Comparison of ENCODE assay signal across 9 cellular contexts in genomic region chr19:49085868-49086232, GRCh38. TPM values are rescaled to one million over a fixed set of nuclear protein-coding genes. Genes with fewer than 3 reads are reported as not detected.
DNase-seq lines count a peak whose midpoint lies in the region; ATAC-seq and TF ChIP-seq lines count a peak whose summit lies in the region.
"Had no signal": no experiment of that assay in that cellular context is flagged by ENCODE, and none has a peak within 500 bp of the region (broad histone marks: within the 10 kb centered on the region; RNA-seq: fewer than 3 reads in every experiment).

No MANE protein-coding gene starts in this region.

- peaks cover 1% of the 10 kb centered on the region for H3K27me3 Mint-ChIP-seq in activated CD4-positive, alpha-beta T cell treated with anti-CD3 and anti-CD28 coated beads, Interleukin-2, amount 10 ng/mL, durations not matched to agents 7 days and 5 days

- 0% methylated on average over 14 of the region's 14 CpGs for WGBS in testis, 2 donors

- peaks cover 32% of the 10 kb centered on the region for H3K4me1 Mint-ChIP-seq in activated CD4-positive, alpha-beta T cell treated with anti-CD3 and anti-CD28 coated beads, Interleukin-2, amount 10 ng/mL, durations not matched to agents 7 days and 5 days

- H3K4me3 Mint-ChIP-seq in activated CD4-positive, alpha-beta T cell treated with anti-CD3 and anti-CD28 coated beads, Interleukin-2, amount 10 ng/mL, durations not matched to agents 7 days and 5 days = peak overlapping the region; percentile 95

- no peak for DNase-seq in activated CD4-positive, alpha-beta T cell treated with anti-CD3 and anti-CD28 coated beads, Interleukin-2, amount 10 ng/mL, durations not matched to agents 7 days and 5 days
- DNase-seq in activated CD4-positive, alpha-beta T cell treated with anti-CD3 and anti-CD28 coated beads for 1 hour = no peak
- DNase-seq in adipocyte (ENCODE audit: low read depth) (no peak), left lung (no peak), testis (no peak), NCI-H226 (no peak), cerebellar nuclear complex (lab: John Stamatoyannopoulos, UW) (no peak)

- peak overlapping the region; percentile 97 for H3K9ac ChIP-seq in adipocyte (ENCODE audit: low read length)

- H3K4me1 ChIP-seq in adipocyte (ENCODE audit: control insufficient read depth, insufficient read depth, low read length) (peaks cover 17% of the 10 kb centered on the region), left lung (peaks cover 12 to 35% of the 10 kb centered on the region in 2 donors), testis (peaks cover 31% of the 10 kb centered on the region)

- H3K4me3 ChIP-seq in adipocyte (ENCODE audit: low read length) (peak overlapping the region; percentile 98), left lung (peak overlapping the region; percentile 90 to 99), testis (peak overlapping the region; percentile 72 to 99)

- H3K27me3 ChIP-seq in adipocyte (replicated peaks; ENCODE audit: control insufficient read depth, insufficient read depth, low read length) = no peaks in the 10 kb centered on the region
- no peaks in the 10 kb centered on the region for H3K27me3 ChIP-seq in left lung
- H3K27me3 ChIP-seq in testis = no peaks in the 10 kb centered on the region

- H3K36me3 ChIP-seq in adipocyte (ENCODE audit: control insufficient read depth, insufficient read depth, low read length, severe bottlenecking) = peaks cover 27% of the 10 kb centered on the region
- H3K36me3 ChIP-seq in left lung = peaks cover 6 to 40% of the 10 kb centered on the region in 2 donors
- no peaks in the 10 kb centered on the region for H3K36me3 ChIP-seq in testis (ENCODE audit: low read depth, missing control alignments)

- no peaks in the 10 kb centered on the region for H3K9me3 ChIP-seq in adipocyte (ENCODE audit: control insufficient read depth, low read length)
- H3K9me3 ChIP-seq in left lung = no peaks in the 10 kb centered on the region
- no peaks in the 10 kb centered on the region for H3K9me3 ChIP-seq in testis

- ATAC-seq in left lung = no peak
- no peak for ATAC-seq in GM19035 (IDR thresholded peaks at IDR 0.05; ENCODE audit: unreplicated experiment)

- CTCF ChIA-PET in activated CD4-positive, alpha-beta T cell treated with anti-CD3 and anti-CD28 coated beads, Interleukin-2, amount 10 ng/mL, durations not matched to agents 7 days and 5 days (lab: Charles Lee) = no interaction called here

- POLR2A ChIA-PET in activated CD4-positive, alpha-beta T cell treated with anti-CD3 and anti-CD28 coated beads, Interleukin-2, amount 10 ng/mL, durations not matched to agents 7 days and 5 days (lab: Charles Lee) = no interaction called here

- no peaks in the 10 kb centered on the region for H3K9me3 Mint-ChIP-seq in activated CD4-positive, alpha-beta T cell treated with anti-CD3 and anti-CD28 coated beads, Interleukin-2, amount 10 ng/mL, durations not matched to agents 7 days and 5 days

- TF ChIP-seq POLR2A in testis (IDR thresholded peaks at IDR 0.05) = no peak

- peaks cover 36% of the 10 kb centered on the region for H3K36me3 Mint-ChIP-seq in activated CD4-positive, alpha-beta T cell treated with anti-CD3 and anti-CD28 coated beads, Interleukin-2, amount 10 ng/mL, durations not matched to agents 7 days and 5 days (ENCODE audit: low read depth)

- peak overlapping the region; percentile 94 for H3K27ac Mint-ChIP-seq in activated CD4-positive, alpha-beta T cell treated with anti-CD3 and anti-CD28 coated beads, Interleukin-2, amount 10 ng/mL, durations not matched to agents 7 days and 5 days

- TF ChIP-seq CTCF in left lung (IDR thresholded peaks at IDR 0.05) (no peak), testis (IDR thresholded peaks at IDR 0.05) (no peak)

- H3K27ac ChIP-seq in left lung (peak overlapping the region; percentile 69 to 86), testis (peak overlapping the region; percentile 71 to 87)

- intact Hi-C loops in left lung (cut with DNase I) = no loop called here
- intact Hi-C loops in testis (cut with DNase I; ENCODE audit: low total_unique reads) = no loop called here

RNA-seq across cellular contexts. Expression of gene SNRNP70, which starts 0.6 kb away (rescaled TPM):
- 100 to 1,000 TPM; 234 to 249 TPM for total RNA-seq in activated CD4-positive, alpha-beta T cell treated with anti-CD3 and anti-CD28 coated beads, Interleukin-2, amount 10 ng/mL, durations not matched to agents 7 days and 5 days
- total RNA-seq in left lung (100 to 1,000 TPM; 161 to 173 TPM), testis (100 to 1,000 TPM; 422 to 484 TPM)
- 184 TPM for polyA plus RNA-seq in testis (ENCODE audit: insufficient read depth, low read depth, low replicate concordance)

RNA-seq across cellular contexts. Expression of gene KCNA7, which starts 13.4 kb away (rescaled TPM):
- total RNA-seq in activated CD4-positive, alpha-beta T cell treated with anti-CD3 and anti-CD28 coated beads, Interleukin-2, amount 10 ng/mL, durations not matched to agents 7 days and 5 days = not detected
- not detected for total RNA-seq in left lung
- total RNA-seq in testis = under 1 TPM; 0.25 to 0.39 TPM
- 0.16 TPM for polyA plus RNA-seq in testis (ENCODE audit: insufficient read depth, low read depth, low replicate concordance)
- total RNA-seq: dermis microvascular lymphatic vessel endothelial cell had no signal

RNA-seq across cellular contexts. Expression of gene NTF4, which starts 21.2 kb away (rescaled TPM):
- not detected for total RNA-seq in activated CD4-positive, alpha-beta T cell treated with anti-CD3 and anti-CD28 coated beads, Interleukin-2, amount 10 ng/mL, durations not matched to agents 7 days and 5 days
- total RNA-seq in left lung (1 to 10 TPM; 2.1 to 6.2 TPM), testis (under 1 TPM; 0.31 to 0.55 TPM)
- 0.49 TPM for polyA plus RNA-seq in testis (ENCODE audit: insufficient read depth, low read depth, low replicate concordance)
- total RNA-seq: dermis microvascular lymphatic vessel endothelial cell had no signal

RNA-seq across cellular contexts. Expression of gene CGB7, which starts 28.3 kb away (rescaled TPM):
- not detected for total RNA-seq in activated CD4-positive, alpha-beta T cell treated with anti-CD3 and anti-CD28 coated beads, Interleukin-2, amount 10 ng/mL, durations not matched to agents 7 days and 5 days
- total RNA-seq in left lung = under 1 TPM; 0.09 to 0.34 TPM
- 1 to 10 TPM; 3.0 to 3.8 TPM for total RNA-seq in testis
- 1.7 TPM for polyA plus RNA-seq in testis (ENCODE audit: insufficient read depth, low read depth, low replicate concordance)

RNA-seq across cellular contexts. Expression of gene LIN7B, which starts 28.3 kb away (rescaled TPM):
- 1 to 10 TPM; 5.6 TPM for total RNA-seq in activated CD4-positive, alpha-beta T cell treated with anti-CD3 and anti-CD28 coated beads, Interleukin-2, amount 10 ng/mL, durations not matched to agents 7 days and 5 days
- total RNA-seq in left lung (1 to 10 TPM; 6.5 to 6.9 TPM), testis (10 to 100 TPM; 57.6 to 66.2 TPM)
- 22.4 TPM for polyA plus RNA-seq in testis (ENCODE audit: insufficient read depth, low read depth, low replicate concordance)
